1 cellular context compared by ENCODE assay signal in genomic region chr12:12331896-12332295, GRCh38.
TF ChIP-seq lines count a peak whose summit lies in the region.

No MANE protein-coding gene starts in this region.

TF ChIP-seq in IMR-90, 13 proteins besides CTCF, POLR2A, EP300 and RAD21 (continued from another document):
- TF ChIP-seq USF2 (IDR thresholded peaks at IDR 0.05; ENCODE audit: low read depth, low read length) (no peak), RFX5 (IDR thresholded peaks at IDR 0.05; ENCODE audit: low read depth, low read length) (no peak), CEBPB (IDR thresholded peaks at IDR 0.05; ENCODE audit: low read depth, low read length) (no peak), FOS (IDR thresholded peaks at IDR 0.05; ENCODE audit: low read depth, low read length) (no peak), RCOR1 (IDR thresholded peaks at IDR 0.05; ENCODE audit: insufficient replicate concordance, low read length) (no peak), ELK1 (IDR thresholded peaks at IDR 0.05; ENCODE audit: borderline replicate concordance, low read depth, low read length) (no peak), CHD1 (IDR thresholded peaks at IDR 0.05; ENCODE audit: low read depth, low read length) (no peak)
